In genomic region chr5:10995891-10996290, GRCh38 we compare ENCODE assay signal across 32 cellular contexts.
"Had no signal": no experiment of that assay in that cellular context is flagged by ENCODE, and none has a peak within 500 bp of the region (broad histone marks: within the 10 kb centered on the region; RNA-seq: fewer than 3 reads in every experiment).

No MANE protein-coding gene starts in this region.

- FAIRE-seq: astrocyte, bronchial epithelial cell had no signal

- H3K27ac ChIP-seq: adrenal gland, ascending aorta, body of pancreas, brain microvascular endothelial cell, breast epithelium, cardiac muscle cell had no signal

- H3K4me3 ChIP-seq: adrenal gland, ascending aorta, body of pancreas, breast epithelium, cardiac muscle cell had no signal

- DNase-seq: activated effector memory CD4-positive, alpha-beta T cell treated with anti-CD3 and anti-CD28 coated beads, Interleukin-2, amount 50 U/mL, for 16 hours; activated effector memory CD4-positive, alpha-beta T cell treated with Interleukin-2 at 50 U/mL for 16 hours; activated gamma-delta T cell; activated gamma-delta T cell treated with Interleukin-2 at 50 U/mL for 16 hours; activated naive CD4-positive, alpha-beta T cell; activated naive CD4-positive, alpha-beta T cell treated with anti-CD3 and anti-CD28 coated beads for 36 hours; activated naive CD4-positive, alpha-beta T cell treated with anti-CD3 and anti-CD28 coated beads, Interleukin-2, amount 10 ng/mL, durations not matched to agents 7 days and 5 days; activated naive CD4-positive, alpha-beta T cell treated with anti-CD3 and anti-CD28 coated beads, Interleukin-2, amount 50 U/mL, for 16 hours; activated naive CD4-positive, alpha-beta T cell treated with Interleukin-2 at 50 U/mL for 16 hours; activated naive CD8-positive, alpha-beta T cell treated with anti-CD3 and anti-CD28 coated beads for 36 hours; activated naive CD8-positive, alpha-beta T cell treated with anti-CD3 and anti-CD28 coated beads, Interleukin-2, amount 10 ng/mL, durations not matched to agents 7 days and 5 days; activated naive CD8-positive, alpha-beta T cell treated with anti-CD3 and anti-CD28 coated beads, Interleukin-2, amount 50 U/mL, for 24 hours; activated T-cell treated with anti-CD3 and anti-CD28 coated beads, Interleukin-2, amount 50 U/mL, for 1 hour; activated T-cell treated with anti-CD3 and anti-CD28 coated beads, Interleukin-2, amount 50 U/mL, for 24 hours; activated T-cell treated with anti-CD3 and anti-CD28 coated beads, Interleukin-2, amount 50 U/mL, for 4 hours; activated T-cell treated with anti-CD3 and anti-CD28 coated beads, Interleukin-2, amount 50 U/mL, for 48 hours; activated T-cell treated with anti-CD3 and anti-CD28 coated beads, Interleukin-2, amount 50 U/mL, for 72 hours; adrenal gland; amniotic stem cell; amygdala; anterior cingulate cortex; aorta; body of pancreas; brain microvascular endothelial cell; caudate nucleus; central memory CD4-positive, alpha-beta T cell; cerebellar nuclear complex had no signal

- H3K4me1 ChIP-seq: adrenal gland, ascending aorta, body of pancreas, breast epithelium had no signal

- H3K36me3 ChIP-seq: adrenal gland, ascending aorta, brain microvascular endothelial cell, breast epithelium, cardiac muscle cell had no signal

- H3K9me3 ChIP-seq: adrenal gland, ascending aorta, body of pancreas, breast epithelium had no signal

- H3K27me3 ChIP-seq: adrenal gland, ascending aorta, body of pancreas, brain microvascular endothelial cell, cardiac muscle cell had no signal
